In genomic region chr3:12484983-12485327, GRCh38 we compare ENCODE assay signal across 8 cellular contexts. TPM values are rescaled to one million over a fixed set of nuclear protein-coding genes. Genes with fewer than 3 reads are reported as not detected.
DNase-seq lines count a peak whose midpoint lies in the region; ATAC-seq, FAIRE-seq and TF ChIP-seq lines count a peak whose summit lies in the region.

No MANE protein-coding gene starts in this region.

- H3K9me2 ChIP-seq in DOHH2 (replicated peaks; ENCODE audit: control insufficient read depth, low read length), result no peaks in the 10 kb centered on the region

- no peaks in the 10 kb centered on the region for H3K27me3 ChIP-seq in DOHH2 (ENCODE audit: control insufficient read depth, low read length)
- H3K27me3 ChIP-seq in NT2/D1 (ENCODE audit: insufficient read depth, insufficient read length), result no peaks in the 10 kb centered on the region
- no peaks in the 10 kb centered on the region for H3K27me3 ChIP-seq in pancreas

- FAIRE-seq in pancreas (lab: Jason Lieb, UNC), result no peak

- H3K4me3 ChIP-seq in DOHH2 (ENCODE audit: low read length) (peak overlapping the region; percentile 91), NT2/D1 (ENCODE audit: insufficient read length, low read depth) (peak overlapping the region; percentile 87), epithelial cell of esophagus (ENCODE audit: low read length) (peak overlapping the region; percentile 86), pancreas (peak overlapping the region; percentile 63 to 72 (median 64))

- TF ChIP-seq CTCF in DOHH2 (IDR thresholded peaks at IDR 0.05; ENCODE audit: low read depth, low read length, poor library complexity, severe bottlenecking) (no peak), epithelial cell of esophagus (IDR thresholded peaks at IDR 0.05; ENCODE audit: insufficient read depth, low read depth, low read length, missing control alignments) (no peak), pancreas (IDR thresholded peaks at IDR 0.05) (no peak)

- H3K4me1 ChIP-seq in DOHH2 (ENCODE audit: control insufficient read depth, low read length) (peaks cover 21% of the 10 kb centered on the region), NT2/D1 (ENCODE audit: insufficient read depth, insufficient read length) (peaks cover 3% of the 10 kb centered on the region), pancreas (peaks cover 0 to 11% (median 6%) of the 10 kb centered on the region in 3 donors)

- H4K20me1 ChIP-seq in DOHH2 (ENCODE audit: control insufficient read depth, insufficient read depth, low read depth, low read length), result no peaks in the 10 kb centered on the region

- peaks cover 39% of the 10 kb centered on the region for H3K36me3 ChIP-seq in DOHH2 (ENCODE audit: control insufficient read depth, low read length)
- H3K36me3 ChIP-seq in NT2/D1 (ENCODE audit: insufficient read depth, insufficient read length, low read length), result peaks cover 35% of the 10 kb centered on the region
- H3K36me3 ChIP-seq in pancreas, result no peaks in the 10 kb centered on the region

- peak overlapping the region; percentile 45 for H3K27ac ChIP-seq in DOHH2 (ENCODE audit: low read depth, low read length)
- H3K27ac ChIP-seq in pancreas, result peak overlapping the region; percentile 65 to 77 (median 69)

- intact Hi-C loops in pancreas (cut with DNase I), result loop anchor here in 1 of 3 donors (5.0 kb wide), 1 partner anchor 353 kb away; no protein-coding TSS in a partner anchor

- H3K9me3 ChIP-seq in DOHH2 (ENCODE audit: control insufficient read depth, insufficient read depth, low read length), result no peaks in the 10 kb centered on the region
- no peaks in the 10 kb centered on the region for H3K9me3 ChIP-seq in NT2/D1 (ENCODE audit: insufficient read depth, low read length)
- H3K9me3 ChIP-seq in pancreas, result no peaks in the 10 kb centered on the region

- WGBS in pancreas, 2 donors, result 0 to 2% methylated on average over 5 of the region's 5 CpGs

- H3K79me2 ChIP-seq in DOHH2 (ENCODE audit: control insufficient read depth, low read length), result peaks cover 52% of the 10 kb centered on the region

- 0 out of 2 replicates have a peak, but pooled peaks cover 3% of the 10 kb centered on the region for H3F3A ChIP-seq in DOHH2 (ENCODE audit: control insufficient read depth, insufficient read depth)

- no peak for DNase-seq in NT2/D1 (ENCODE audit: low read depth, low spot score)
- DNase-seq in epithelial cell of esophagus (ENCODE audit: low read depth), result peak; percentile 9
- DNase-seq in pancreas, result no peak
- DNase-seq in anterior cingulate cortex (lab: John Stamatoyannopoulos, UW), result no peak
- no peak for DNase-seq in hypothalamus (lab: John Stamatoyannopoulos, UW)

- peak in 3 of 4 donors; percentile 5 to 7 (median 6) for ATAC-seq in pancreas
- no peak for ATAC-seq in GM19324 (IDR thresholded peaks at IDR 0.05; ENCODE audit: low FRiP score, unreplicated experiment)
- ATAC-seq in HG03175 (IDR thresholded peaks at IDR 0.05; ENCODE audit: unreplicated experiment), result no peak

- peak overlapping the region; percentile 97 for H3K9ac ChIP-seq in NT2/D1 (ENCODE audit: insufficient read length, low read depth)

- H3K4me2 ChIP-seq in DOHH2 (ENCODE audit: low read length), result peak overlapping the region; percentile 97

RNA-seq across cellular contexts. Expression of gene TSEN2, which starts 0.7 kb away (rescaled TPM):
- total RNA-seq in pancreas, result 10 to 100 TPM in 2 of 6 donors, 1 to 10 TPM in 4; 8.7 to 12.8 (median 9.1) TPM
- 10 to 100 TPM; 15.3 to 17.0 TPM for polyA plus RNA-seq in pancreas

Comparison
In these comparisons a context has a peak if more than half of its experiments do, and no peak if none do; other contexts are left out.
1. ATAC-seq: peak in pancreas (3 of 4); none in GM19324 (single experiment) and HG03175 (single experiment).
2. Peak in every context shown above with its lines, with median percentiles within 50 percentile points of each other: H3K4me3 ChIP-seq.